13 cellular contexts compared by ENCODE assay signal in genomic region chr4:182776376-182777058, GRCh38.
"Had no signal": no experiment of that assay in that cellular context is flagged by ENCODE, and none has a peak within 500 bp of the region (broad histone marks: within the 10 kb centered on the region; RNA-seq: fewer than 3 reads in every experiment).

No MANE protein-coding gene starts in this region.

- ATAC-seq: pancreas; stimulated activated naive CD8-positive, alpha-beta T cell treated with anti-CD3 and anti-CD28 coated beads, Interleukin-15, Interleukin-2, amounts not matched to agents 100 U/mL and 50 U/mL, for 24 hours had no signal

- H3K4me3 ChIP-seq: esophagus squamous epithelium, left ventricle myocardium inferior, pancreas, suprapubic skin, upper lobe of left lung had no signal

- H3K9me3 ChIP-seq: esophagus squamous epithelium, pancreas, suprapubic skin, upper lobe of left lung had no signal

- H3K9me3 Mint-ChIP-seq: activated CD4-positive, alpha-beta memory T cell treated with anti-CD3 and anti-CD28 coated beads, Interleukin-2, amount 10 ng/mL, durations not matched to agents 7 days and 5 days; T-helper 2 cell treated with Interferon-gamma antibody and Interleukin-4, amounts not matched to agents 5 μg/mL and 100 μg/mL, for 36 hours had no signal

- H3K27me3 ChIP-seq: esophagus squamous epithelium, pancreas, suprapubic skin, upper lobe of left lung had no signal

- H3K4me1 Mint-ChIP-seq: activated CD4-positive, alpha-beta memory T cell treated with anti-CD3 and anti-CD28 coated beads, Interleukin-2, amount 10 ng/mL, durations not matched to agents 7 days and 5 days had no signal

- H3K27ac Mint-ChIP-seq: activated CD4-positive, alpha-beta memory T cell treated with anti-CD3 and anti-CD28 coated beads, Interleukin-2, amount 10 ng/mL, durations not matched to agents 7 days and 5 days; T-helper 2 cell treated with Interferon-gamma antibody and Interleukin-4, amounts not matched to agents 5 μg/mL and 100 μg/mL, for 36 hours had no signal

- H3K4me1 ChIP-seq: esophagus squamous epithelium, left ventricle myocardium inferior, pancreas, suprapubic skin, upper lobe of left lung had no signal

- H3K4me3 Mint-ChIP-seq: activated CD4-positive, alpha-beta memory T cell treated with anti-CD3 and anti-CD28 coated beads, Interleukin-2, amount 10 ng/mL, durations not matched to agents 7 days and 5 days; T-helper 2 cell treated with Interferon-gamma antibody and Interleukin-4, amounts not matched to agents 5 μg/mL and 100 μg/mL, for 36 hours had no signal

- H3K27ac ChIP-seq: esophagus squamous epithelium, left ventricle myocardium inferior, pancreas, suprapubic skin, upper lobe of left lung had no signal

- H3K27me3 Mint-ChIP-seq: activated CD4-positive, alpha-beta memory T cell treated with anti-CD3 and anti-CD28 coated beads, Interleukin-2, amount 10 ng/mL, durations not matched to agents 7 days and 5 days had no signal

- H3K36me3 ChIP-seq: esophagus squamous epithelium, left ventricle myocardium inferior, pancreas, suprapubic skin, upper lobe of left lung had no signal

- DNase-seq: activated CD4-positive, alpha-beta memory T cell treated with anti-CD3 and anti-CD28 coated beads, Interleukin-2, amount 10 ng/mL, durations not matched to agents 7 days and 5 days; central memory CD4-positive, alpha-beta T cell; esophagus squamous epithelium; left ventricle myocardium inferior; mesenchymal stem cell; pancreas; stimulated activated CD4-positive, alpha-beta T cell treated with anti-CD3 and anti-CD28 coated beads, Interleukin-4, amount 100 ng/mL, for 1 hour; stimulated activated CD8-positive, alpha-beta memory T cell treated with anti-CD3 and anti-CD28 coated beads, Interleukin-4, amount 100 ng/mL, for 48 hours; stimulated activated naive CD8-positive, alpha-beta T cell treated with anti-CD3 and anti-CD28 coated beads, Interleukin-15, Interleukin-2, amounts not matched to agents 100 U/mL and 50 U/mL, for 24 hours; SW 1271; upper lobe of left lung had no signal
